Comparison of ENCODE assay signal across 11 cellular contexts in genomic region chr5:156914371-156914737, GRCh38. TPM values are rescaled to one million over a fixed set of nuclear protein-coding genes. Genes with fewer than 3 reads are reported as not detected.
DNase-seq lines count a peak whose midpoint lies in the region; ATAC-seq and TF ChIP-seq lines count a peak whose summit lies in the region.
"Had no signal": no experiment of that assay in that cellular context is flagged by ENCODE, and none has a peak within 500 bp of the region (broad histone marks: within the 10 kb centered on the region; RNA-seq: fewer than 3 reads in every experiment).

No MANE protein-coding gene starts in this region.

- WGBS in right cardiac atrium: 88% methylated on average over 2 of the region's 2 CpGs

- H3K9ac ChIP-seq in BLaER1 treated with 17β-estradiol and CSF1 and Interleukin-3, amounts not matched to agents 10 nM and 100 nM: no peak overlapping the region

- H3K27ac ChIP-seq in BLaER1 treated with 17β-estradiol and CSF1 and Interleukin-3, amounts not matched to agents 10 nM and 100 nM: no peak overlapping the region
- H3K27ac ChIP-seq in right cardiac atrium (ENCODE audit: low read length): no peak overlapping the region

- no peaks in the 10 kb centered on the region; a peak in 2 of 22 replicates for H3K9me3 ChIP-seq in BLaER1 treated with 17β-estradiol and CSF1 and Interleukin-3, amounts not matched to agents 10 nM and 100 nM (replicated peaks in 1 of 11)
- H3K9me3 ChIP-seq in right cardiac atrium (ENCODE audit: control insufficient read depth, low read length): no peaks in the 10 kb centered on the region

- no peaks in the 10 kb centered on the region for H3K36me3 Mint-ChIP-seq in activated B cell treated with CpG ODN at 0.5 μM for 24 hours (ENCODE audit: low read depth)
- H3K36me3 Mint-ChIP-seq: mesothelial cell of epicardium had no signal

- intact Hi-C loops in activated B cell treated with CpG ODN at 0.5 μM for 24 hours (cut with micrococcal nuclease) (loop anchor here (2.0 to 10.0 kb wide), 2 partner anchors 20 to 190 kb away; partner anchors contain the start of gene HAVCR2), right cardiac atrium (cut with DNase I) (no loop called here)

- peaks cover 33% of the 10 kb centered on the region for H3K4me1 Mint-ChIP-seq in activated B cell treated with CpG ODN at 0.5 μM for 24 hours
- H3K4me1 Mint-ChIP-seq: mesothelial cell of epicardium had no signal

- H4K20me1 ChIP-seq in BLaER1 treated with 17β-estradiol and CSF1 and Interleukin-3, amounts not matched to agents 10 nM and 100 nM: no peaks in the 10 kb centered on the region

- CTCF ChIA-PET in activated B cell treated with CpG ODN at 0.5 μM for 24 hours (lab: Charles Lee): no interaction called here

- TF ChIP-seq CTCF in activated B cell treated with CpG ODN at 0.5 μM for 24 hours (IDR thresholded peaks at IDR 0.05) (no peak), GM10266 (IDR thresholded peaks at IDR 0.05; ENCODE audit: control insufficient read depth, insufficient read depth, low read depth, missing control alignments) (no peak)

- POLR2A ChIA-PET in activated B cell treated with CpG ODN at 0.5 μM for 24 hours (lab: Charles Lee): no interaction called here

- H3K4me3 ChIP-seq in BLaER1 treated with 17β-estradiol and CSF1 and Interleukin-3, amounts not matched to agents 10 nM and 100 nM: no peak overlapping the region
- no peak overlapping the region for H3K4me3 ChIP-seq in right cardiac atrium (ENCODE audit: low read length)

- no peaks in the 10 kb centered on the region for H3K27me3 ChIP-seq in BLaER1 treated with 17β-estradiol and CSF1 and Interleukin-3, amounts not matched to agents 10 nM and 100 nM
- H3K27me3 ChIP-seq in right cardiac atrium (ENCODE audit: control insufficient read depth, insufficient read depth): no peaks in the 10 kb centered on the region

- H3K4me1 ChIP-seq in BLaER1 treated with 17β-estradiol and CSF1 and Interleukin-3, amounts not matched to agents 10 nM and 100 nM: peaks cover 0 to 13% (median 11%) of the 10 kb centered on the region in 10 experiments; a peak in 14 of 20 replicates
- H3K4me1 ChIP-seq in right cardiac atrium (ENCODE audit: control insufficient read depth, insufficient read depth, low read length): no peaks in the 10 kb centered on the region

- peak overlapping the region in 8 of 11 experiments; percentile 5 to 35 (median 22); a peak in 10 of 22 replicates for H3K4me2 ChIP-seq in BLaER1 treated with 17β-estradiol and CSF1 and Interleukin-3, amounts not matched to agents 10 nM and 100 nM

- peak overlapping the region; percentile 82 for H3K27ac Mint-ChIP-seq in activated B cell treated with CpG ODN at 0.5 μM for 24 hours
- H3K27ac Mint-ChIP-seq: mesothelial cell of epicardium had no signal

- H3K4me3 Mint-ChIP-seq in activated B cell treated with CpG ODN at 0.5 μM for 24 hours: no peak overlapping the region
- H3K4me3 Mint-ChIP-seq: mesothelial cell of epicardium had no signal

- no peaks in the 10 kb centered on the region for H3K27me3 Mint-ChIP-seq in activated B cell treated with CpG ODN at 0.5 μM for 24 hours

- H3K9me3 Mint-ChIP-seq in activated B cell treated with CpG ODN at 0.5 μM for 24 hours: no peaks in the 10 kb centered on the region
- H3K9me3 Mint-ChIP-seq: mesothelial cell of epicardium had no signal

- DNase-seq in activated B cell treated with CpG ODN at 0.5 μM for 24 hours (no peak), right cardiac atrium (no peak), GM10266 (ENCODE audit: extremely low spot score) (no peak)
- DNase-seq in activated CD4-positive, CD25-positive, alpha-beta regulatory T cell (lab: John Stamatoyannopoulos, UW): no peak
- DNase-seq in activated effector memory CD4-positive, alpha-beta T cell treated with anti-CD3 and anti-CD28 coated beads, Interleukin-2, amount 50 U/mL, for 16 hours: no peak
- DNase-seq: amniotic stem cell had no signal

- H3K36me3 ChIP-seq in BLaER1 treated with 17β-estradiol and CSF1 and Interleukin-3, amounts not matched to agents 10 nM and 100 nM: no peaks in the 10 kb centered on the region

- ATAC-seq in GM19025 (IDR thresholded peaks at IDR 0.05; ENCODE audit: low read depth, unreplicated experiment) (peak; percentile 5), HG02943 (IDR thresholded peaks at IDR 0.05; ENCODE audit: low read depth, unreplicated experiment) (peak; percentile 5), activated B cell treated with CpG ODN at 0.5 μM for 24 hours (ENCODE audit: low read depth) (no peak), right cardiac atrium (no peak)

RNA-seq across cellular contexts. Expression of gene TIMD4, which starts 48.7 kb away (rescaled TPM):
- total RNA-seq in activated B cell treated with CpG ODN at 0.5 μM for 24 hours (not detected in 2 replicates), right cardiac atrium (1 to 10 TPM in 2 of 4 donors, under 1 TPM in 2; 0.50 to 1.4 (median 0.98) TPM)
- 0.07 TPM for polyA plus RNA-seq in right cardiac atrium
- total RNA-seq: H4, mesothelial cell of epicardium had no signal

Comparison
In these comparisons a context has a peak if more than half of its experiments do, and no peak if none do; other contexts are left out.
1. ATAC-seq: peak in GM19025 (single experiment) and HG02943 (single experiment); none in activated B cell treated with CpG ODN at 0.5 μM for 24 hours (single experiment) and right cardiac atrium (0 of 2).